12 cellular contexts compared by ENCODE assay signal in the genomic region with DNA sequence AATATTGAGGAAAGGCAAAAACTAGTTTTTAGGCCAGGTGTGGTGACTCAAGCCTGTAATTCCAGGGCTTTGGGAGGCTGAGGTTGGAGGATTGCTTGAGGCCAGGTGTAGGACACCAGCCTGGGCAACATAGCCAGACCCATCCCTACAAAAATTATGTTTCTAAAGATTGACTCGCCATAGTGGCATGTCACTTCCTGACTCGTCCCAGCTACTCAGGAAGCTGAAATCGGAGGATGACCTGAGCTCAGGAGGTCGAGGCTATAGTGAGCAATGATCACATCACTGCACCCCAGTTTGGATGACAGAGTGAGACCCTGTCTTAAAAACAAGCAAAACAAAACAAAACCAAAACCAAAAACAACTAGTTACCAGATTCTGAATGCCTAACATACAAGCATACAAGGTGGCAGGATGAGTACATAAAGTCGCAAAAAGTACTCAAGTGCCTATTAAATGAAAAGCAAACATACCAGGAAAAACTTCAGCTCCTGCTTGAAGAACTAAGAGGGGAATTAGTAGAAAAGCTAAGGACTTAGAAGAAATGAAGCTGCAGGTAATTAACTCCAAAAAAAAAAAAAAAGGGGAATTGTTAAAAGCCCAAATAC. TPM values are rescaled to one million over a fixed set of nuclear protein-coding genes. Genes with fewer than 3 reads are reported as not detected.
DNase-seq lines count a peak whose midpoint lies in the region; ATAC-seq, FAIRE-seq and TF ChIP-seq lines count a peak whose summit lies in the region.
"Had no signal": no experiment of that assay in that cellular context is flagged by ENCODE, and none has a peak within 500 bp of the region (broad histone marks: within the 10 kb centered on the region; RNA-seq: fewer than 3 reads in every experiment).

No MANE protein-coding gene starts in this region.

- peak overlapping the region; percentile 29; the same call in 1 of the 2 replicates for H3K4me2 ChIP-seq in PC-3 (ENCODE audit: low read length)
- H3K4me2 ChIP-seq in H1 (ENCODE audit: insufficient read depth in 1 of 2, low read depth in 2 of 2, low read length in 2 of 2), result no peak overlapping the region
- peak overlapping the region; percentile 2 for H3K4me2 ChIP-seq in osteoblast (ENCODE audit: insufficient read depth, low read length)

- H3K4me1 Mint-ChIP-seq in activated T-cell treated with anti-CD3 and anti-CD28 coated beads, Interleukin-2, amount 50 U/mL, for 4 hours (ENCODE audit: low read depth), result peaks cover 4% of the 10 kb centered on the region

- no peak overlapping the region for H2BK15ac ChIP-seq in H1 (ENCODE audit: low read length)

- H3K9me3 ChIP-seq in PC-3 (ENCODE audit: low read length) (no peaks in the 10 kb centered on the region), H1 (ENCODE audit: insufficient read depth in 2 of 2, low read depth in 1 of 2, low read length in 1 of 2) (no peaks in the 10 kb centered on the region), osteoblast (ENCODE audit: low read depth, low read length) (no peaks in the 10 kb centered on the region), WERI-Rb-1 (ENCODE audit: severe bottlenecking) (no peaks in the 10 kb centered on the region)
- H3K9me3 ChIP-seq: transverse colon had no signal

- no peak overlapping the region for H3K4me3 ChIP-seq in PC-3 (ENCODE audit: low read length)
- no peak overlapping the region for H3K4me3 ChIP-seq in H1 (ENCODE audit: extremely low read depth in 1 of 4, insufficient read depth in 2 of 4, low read depth in 3 of 4, low read length in 4 of 4)
- H3K4me3 ChIP-seq in osteoblast (ENCODE audit: insufficient read depth, low read length), result no peak overlapping the region
- H3K4me3 ChIP-seq in WERI-Rb-1 (ENCODE audit: low read depth, low read length), result no peak overlapping the region
- H3K4me3 ChIP-seq: transverse colon had no signal

- intact Hi-C loops in PC-3 (cut with micrococcal nuclease), result no loop called here

- 0 out of 2 replicates have a peak, but pooled peaks cover 3% of the 10 kb centered on the region for H3K79me2 ChIP-seq in PC-3 (ENCODE audit: low read length)
- H3K79me2 ChIP-seq in H1 (ENCODE audit: control insufficient read depth in 1 of 2, insufficient read depth in 2 of 2, low read length in 2 of 2), result peaks cover 3 to 64% of the 10 kb centered on the region in 2 experiments; a peak in 3 of 4 replicates
- H3K79me2 ChIP-seq in osteoblast (ENCODE audit: insufficient read depth, low read length), result peaks cover 33% of the 10 kb centered on the region

- FAIRE-seq in H1 (lab: Jason Lieb, UNC), result no peak

- CTCF ChIA-PET in PC-3 (lab: Charles Lee), result no interaction called here
- CTCF ChIA-PET in H1 (lab: Charles Lee; ENCODE audit: partially characterized antibody), result interaction anchor here (1.1 to 6.0 kb wide), 4 partner anchors 14 to 36 kb away, joined by 3 to 25 read pairs (median 4); a partner anchor contains a TSS

- H2AFZ ChIP-seq in PC-3 (ENCODE audit: low read length), result no peak overlapping the region
- no peak overlapping the region for H2AFZ ChIP-seq in H1 (ENCODE audit: low read length)
- no peak overlapping the region for H2AFZ ChIP-seq in osteoblast (ENCODE audit: low read length)

- TF ChIP-seq RAD21 in H1 (IDR thresholded peaks at IDR 0.05 in 1 of 2, conservative IDR thresholded peaks at IDR 0.05 in 1 of 2; ENCODE audit: low read depth in 2 of 2, low read length in 2 of 2), result no peak

- peak; percentile 43 to 52 for ATAC-seq in activated T-cell treated with anti-CD3 and anti-CD28 coated beads, Interleukin-2, amount 50 U/mL, for 4 hours
- ATAC-seq in PC-3, result peak; percentile 76
- ATAC-seq in HG03571 (IDR thresholded peaks at IDR 0.05; ENCODE audit: unreplicated experiment), result no peak

- no peaks in the 10 kb centered on the region for H3K27me3 ChIP-seq in PC-3 (ENCODE audit: low read length)
- no peaks in the 10 kb centered on the region for H3K27me3 ChIP-seq in H1 (replicated peaks in 1 of 4; ENCODE audit: control insufficient read depth in 3 of 4, extremely low read depth in 1 of 4, insufficient read depth in 3 of 4, low read length in 3 of 4)
- H3K27me3 ChIP-seq in osteoblast (ENCODE audit: insufficient read depth, low read length), result no peaks in the 10 kb centered on the region
- H3K27me3 ChIP-seq in WERI-Rb-1 (ENCODE audit: insufficient read depth, low read depth, severe bottlenecking), result no peaks in the 10 kb centered on the region
- H3K27me3 ChIP-seq: transverse colon had no signal

- no peaks in the 10 kb centered on the region for H3F3A ChIP-seq in PC-3 (ENCODE audit: low read length, unreplicated experiment)

- H4K8ac ChIP-seq in H1 (ENCODE audit: extremely low read depth, insufficient read depth, low read length), result peak overlapping the region; percentile 5; the same call in 1 of the 2 replicates

- H3K36me3 Mint-ChIP-seq in activated T-cell treated with anti-CD3 and anti-CD28 coated beads, Interleukin-2, amount 50 U/mL, for 4 hours (ENCODE audit: insufficient read depth), result peaks cover 26% of the 10 kb centered on the region

- H3K9me2 ChIP-seq in PC-3 (replicated peaks; ENCODE audit: low read length), result no peaks in the 10 kb centered on the region

- no peak overlapping the region for H3K4me3 Mint-ChIP-seq in activated T-cell treated with anti-CD3 and anti-CD28 coated beads, Interleukin-2, amount 50 U/mL, for 4 hours
- H3K4me3 Mint-ChIP-seq: activated naive CD4-positive, alpha-beta T cell treated with anti-CD3 and anti-CD28 coated beads, Interleukin-2, amount 50 U/mL, for 24 hours; dendritic cell treated with granulocyte-macrophage colony-stimulating factor and Interleukin-4, amounts not matched to agents 40 ng/mL and 50 ng/mL, for 4 days had no signal

- H3K4me1 ChIP-seq in PC-3 (ENCODE audit: insufficient read depth, low read length) (no peaks in the 10 kb centered on the region; the same call in none of the 2 replicates), H1 (replicated peaks in 1 of 4; ENCODE audit: control insufficient read depth in 3 of 4, insufficient read depth in 4 of 4, low read length in 3 of 4) (no peaks in the 10 kb centered on the region), osteoblast (ENCODE audit: insufficient read depth, low read length) (peaks cover 8% of the 10 kb centered on the region)
- H3K4me1 ChIP-seq: transverse colon had no signal

- no peak overlapping the region for H3K4ac ChIP-seq in H1 (replicated peaks; ENCODE audit: insufficient read length, low read depth, low read length)

- H3K27me3 Mint-ChIP-seq in activated T-cell treated with anti-CD3 and anti-CD28 coated beads, Interleukin-2, amount 50 U/mL, for 4 hours (ENCODE audit: low read depth), result no peaks in the 10 kb centered on the region
- H3K27me3 Mint-ChIP-seq: activated naive CD4-positive, alpha-beta T cell treated with anti-CD3 and anti-CD28 coated beads, Interleukin-2, amount 50 U/mL, for 24 hours; dendritic cell treated with granulocyte-macrophage colony-stimulating factor and Interleukin-4, amounts not matched to agents 40 ng/mL and 50 ng/mL, for 4 days had no signal

- H2BK12ac ChIP-seq in H1 (ENCODE audit: low read depth, low read length), result no peak overlapping the region

- POLR2A ChIA-PET in PC-3 (lab: Charles Lee; ENCODE audit: unreplicated experiment), result interaction anchor here (0.5 kb wide), 2 partner anchors 14 to 29 kb away, joined by 3 to 4 read pairs; no protein-coding TSS in a partner anchor
- POLR2A ChIA-PET in H1 (lab: Charles Lee; ENCODE audit: partially characterized antibody), result interaction anchor here (1.3 to 11.6 kb wide), 5 partner anchors 8 to 23 kb away, joined by 4 to 138 read pairs (median 5); a partner anchor contains a TSS

- no peak overlapping the region; the same call in 1 of the 2 replicates for H2BK5ac ChIP-seq in H1 (ENCODE audit: low read depth, low read length)

- H3K23ac ChIP-seq in H1 (ENCODE audit: insufficient read length), result no peak overlapping the region

- no peak overlapping the region for H3K18ac ChIP-seq in H1 (ENCODE audit: extremely low read depth, low read length)

- no peak overlapping the region for H3K14ac ChIP-seq in H1 (ENCODE audit: insufficient read length)

- no peaks in the 10 kb centered on the region for H4K20me1 ChIP-seq in PC-3 (ENCODE audit: low read length)
- peaks cover 0 to 11% of the 10 kb centered on the region in 2 experiments for H4K20me1 ChIP-seq in H1 (replicated peaks in 1 of 2; ENCODE audit: control insufficient read depth in 1 of 2, insufficient read depth in 2 of 2, low read length in 2 of 2)
- peaks cover 4% of the 10 kb centered on the region for H4K20me1 ChIP-seq in osteoblast (ENCODE audit: insufficient read depth, low read length)

- peaks cover 9% of the 10 kb centered on the region for H3K36me3 ChIP-seq in PC-3 (ENCODE audit: low read depth, low read length)
- peaks cover 13 to 66% (median 43%) of the 10 kb centered on the region in 4 experiments for H3K36me3 ChIP-seq in H1 (ENCODE audit: control insufficient read depth in 2 of 4, insufficient read depth in 4 of 4, low read length in 3 of 4)
- H3K36me3 ChIP-seq in osteoblast (ENCODE audit: insufficient read depth, low read length), result peaks cover 26% of the 10 kb centered on the region
- peaks cover 65% of the 10 kb centered on the region for H3K36me3 ChIP-seq in WERI-Rb-1

- H3K79me1 ChIP-seq in H1 (ENCODE audit: low read depth, low read length), result peaks cover 6% of the 10 kb centered on the region

- H3K27ac ChIP-seq in PC-3 (ENCODE audit: low read length), result no peak overlapping the region
- no peak overlapping the region for H3K27ac ChIP-seq in H1 (ENCODE audit: low read depth, low read length)
- H3K27ac ChIP-seq in osteoblast (ENCODE audit: low read depth, low read length), result peak overlapping the region; percentile 7
- H3K27ac ChIP-seq in WERI-Rb-1, result no peak overlapping the region
- H3K27ac ChIP-seq: transverse colon had no signal

- H3K23me2 ChIP-seq in H1 (ENCODE audit: low read depth, low read length), result no peaks in the 10 kb centered on the region

- H3K9ac ChIP-seq in PC-3 (ENCODE audit: low read length) (no peak overlapping the region), H1 (replicated peaks in 1 of 4; ENCODE audit: extremely low read depth in 1 of 4, low read depth in 3 of 4, low read length in 3 of 4) (no peak overlapping the region)

- no peak for DNase-seq in activated T-cell treated with anti-CD3 and anti-CD28 coated beads, Interleukin-2, amount 50 U/mL, for 4 hours
- DNase-seq in activated T-cell treated with anti-CD3 and anti-CD28 coated beads, Interleukin-2, amount 50 U/mL, for 48 hours, result no peak
- DNase-seq in PC-3 (peak; percentile 33), H1 (ENCODE audit: low read depth in 1 of 2, low spot score in 2 of 2) (no peak), osteoblast (ENCODE audit: insufficient read length, low spot score, missing footprints) (no peak), WERI-Rb-1 (no peak), DMS53 (lab: John Stamatoyannopoulos, UW) (no peak)
- DNase-seq: NCI-H2029, transverse colon had no signal

- H4K5ac ChIP-seq in H1 (ENCODE audit: insufficient read length, low read depth, low read length), result no peak overlapping the region

- H2BK20ac ChIP-seq in H1 (ENCODE audit: low read length), result no peak overlapping the region

- H4K91ac ChIP-seq in H1 (replicated peaks; ENCODE audit: insufficient read length, low read length), result no peak overlapping the region

- no peak for TF ChIP-seq EP300 in H1 (IDR thresholded peaks at IDR 0.05; ENCODE audit: borderline replicate concordance in 1 of 2, low read depth in 2 of 2, low read length in 2 of 2)

- no peak for TF ChIP-seq CTCF in PC-3 (conservative IDR thresholded peaks at IDR 0.05; ENCODE audit: low read depth, low read length)
- no peak for TF ChIP-seq CTCF in H1 (IDR thresholded peaks at IDR 0.05; ENCODE audit: control extremely low read depth in 1 of 3, insufficient read depth in 1 of 3, low read depth in 1 of 3, low read length in 3 of 3)
- no peak for TF ChIP-seq CTCF in osteoblast (IDR thresholded peaks at IDR 0.05; ENCODE audit: extremely low read depth, low read depth, low read length)
- TF ChIP-seq CTCF in WERI-Rb-1 (IDR thresholded peaks at IDR 0.05; ENCODE audit: low read depth, low read length), result no peak

- no peak for TF ChIP-seq POLR2A in H1 (IDR thresholded peaks at IDR 0.05; ENCODE audit: control extremely low read depth in 1 of 2, low read depth in 2 of 2, low read length in 2 of 2)

- 88% methylated on average over 5 of the region's 5 CpGs; no CpG with 5 or more reads in 1 of the 2 experiments for WGBS in H1 (ENCODE audit: extremely low coverage in 1 of 2, insufficient coverage in 1 of 2, insufficient read length in 1 of 2, insufficient replicate concordance in 2 of 2, low coverage in 1 of 2, low lambda C conversion rate in 2 of 2, missing lambda C conversion rate in 1 of 2), 2 experiments

- H3K9me3 Mint-ChIP-seq in activated T-cell treated with anti-CD3 and anti-CD28 coated beads, Interleukin-2, amount 50 U/mL, for 4 hours, result no peaks in the 10 kb centered on the region
- H3K9me3 Mint-ChIP-seq: activated naive CD4-positive, alpha-beta T cell treated with anti-CD3 and anti-CD28 coated beads, Interleukin-2, amount 50 U/mL, for 24 hours; dendritic cell treated with granulocyte-macrophage colony-stimulating factor and Interleukin-4, amounts not matched to agents 40 ng/mL and 50 ng/mL, for 4 days had no signal

- no peak overlapping the region for H3K56ac ChIP-seq in H1 (replicated peaks; ENCODE audit: insufficient read length, low read depth, low read length)

- H2AK5ac ChIP-seq in H1 (ENCODE audit: low read depth, low read length), result no peak overlapping the region

- H2BK120ac ChIP-seq in H1 (replicated peaks; ENCODE audit: low read depth, low read length), result no peak overlapping the region

- BruUV-seq in PC-3 (replicated peaks; lab: Mats Ljungman, UMichigan), result no TSS peak

RNA-seq across cellular contexts. Expression of a gene that starts 14.1 kb away (rescaled TPM):
- total RNA-seq in activated T-cell treated with anti-CD3 and anti-CD28 coated beads, Interleukin-2, amount 50 U/mL, for 4 hours, result 10 to 100 TPM; 15.8 to 17.1 (median 16.3) TPM
- 8.2 and 9.1 TPM in 2 replicates for total RNA-seq in PC-3 (2014; rRNA removed)
- 62.2 and 63.5 TPM in 2 replicates for total RNA-seq in H1 (2021; fragmentation: NEBNext Ultra II Directional; extraction: Animal tissue kit (Norgen Biotek cat#: 25700))
- 52.7 and 58.9 TPM in 2 replicates for polyA plus RNA-seq in H1 (2011; rRNA removed)
- 23.2 TPM for polyA plus RNA-seq in H1 (2011; cell fraction: cytosol; rRNA removed)
- 59.5 TPM for polyA plus RNA-seq in H1 (2011; cell fraction: nucleus; rRNA removed)
- 26.3 to 32.8 TPM (median 30.3 TPM) in 4 replicates for polyA plus RNA-seq in H1 (2012, experiment 1 of 2)
- polyA plus RNA-seq in H1 (2012, experiment 2 of 2), result 6.2 TPM
- polyA plus RNA-seq in H1 (2013, experiment 1 of 2), result 35.1 TPM
- polyA plus RNA-seq in H1 (2013, experiment 2 of 2), result 35.0 TPM
- polyA minus RNA-seq in H1 (2011; rRNA and poly(A)+ RNA removed), result 128 and 158 TPM in 2 replicates
- 46.4 TPM for polyA minus RNA-seq in H1 (2011; cell fraction: cytosol; rRNA and poly(A)+ RNA removed)
- 93.4 TPM for polyA minus RNA-seq in H1 (2011; cell fraction: nucleus; rRNA and poly(A)+ RNA removed)
- 15.9 and 17.7 TPM in 2 replicates for total RNA-seq in osteoblast

RNA-seq across cellular contexts. Expression of a gene that starts 34.0 kb away (rescaled TPM):
- total RNA-seq in activated T-cell treated with anti-CD3 and anti-CD28 coated beads, Interleukin-2, amount 50 U/mL, for 4 hours, result 10 to 100 TPM; 36.1 to 39.7 (median 38.3) TPM
- total RNA-seq in PC-3 (2014; rRNA removed) (31.4 and 39.7 TPM in 2 replicates), osteoblast (28.6 and 30.6 TPM in 2 replicates)
- total RNA-seq in H1 (2021; fragmentation: NEBNext Ultra II Directional; extraction: Animal tissue kit (Norgen Biotek cat#: 25700)), result 35.7 and 36.3 TPM in 2 replicates
- 16.9 and 22.3 TPM in 2 replicates for polyA plus RNA-seq in H1 (2011; rRNA removed)
- 16.1 TPM for polyA plus RNA-seq in H1 (2011; cell fraction: cytosol; rRNA removed)
- polyA plus RNA-seq in H1 (2011; cell fraction: nucleus; rRNA removed), result 34.5 TPM
- polyA plus RNA-seq in H1 (2012, experiment 1 of 2), result 20.6 to 25.7 TPM (median 22.8 TPM) in 4 replicates
- 24.5 TPM for polyA plus RNA-seq in H1 (2012, experiment 2 of 2)
- polyA plus RNA-seq in H1 (2013, experiment 1 of 2), result 14.9 TPM
- polyA plus RNA-seq in H1 (2013, experiment 2 of 2), result 13.3 TPM
- polyA minus RNA-seq in H1 (2011; rRNA and poly(A)+ RNA removed), result 15.0 and 17.4 TPM in 2 replicates
- 27.6 TPM for polyA minus RNA-seq in H1 (2011; cell fraction: cytosol; rRNA and poly(A)+ RNA removed)
- polyA minus RNA-seq in H1 (2011; cell fraction: nucleus; rRNA and poly(A)+ RNA removed), result 26.6 TPM

RNA-seq across cellular contexts. Expression of a gene that starts 35.2 kb away (rescaled TPM):
- under 1 TPM; 0.43 to 0.61 (median 0.43) TPM for total RNA-seq in activated T-cell treated with anti-CD3 and anti-CD28 coated beads, Interleukin-2, amount 50 U/mL, for 4 hours
- 1.6 and 2.0 TPM in 2 replicates for total RNA-seq in PC-3 (2014; rRNA removed)
- 4.0 and 6.1 TPM in 2 replicates for total RNA-seq in H1 (2021; fragmentation: NEBNext Ultra II Directional; extraction: Animal tissue kit (Norgen Biotek cat#: 25700))
- polyA plus RNA-seq in H1 (2011; rRNA removed), result 3.4 and 4.5 TPM in 2 replicates
- 6.6 TPM for polyA plus RNA-seq in H1 (2011; cell fraction: cytosol; rRNA removed)
- 3.8 TPM for polyA plus RNA-seq in H1 (2011; cell fraction: nucleus; rRNA removed)
- polyA plus RNA-seq in H1 (2012, experiment 1 of 2), result 4.4 to 6.9 TPM (median 5.2 TPM) in 4 replicates
- polyA plus RNA-seq in H1 (2012, experiment 2 of 2), result 2.0 TPM
- polyA plus RNA-seq in H1 (2013, experiment 1 of 2), result 4.5 TPM
- 4.1 TPM for polyA plus RNA-seq in H1 (2013, experiment 2 of 2)
- 4.4 and 4.9 TPM in 2 replicates for polyA minus RNA-seq in H1 (2011; rRNA and poly(A)+ RNA removed)
- 5.5 TPM for polyA minus RNA-seq in H1 (2011; cell fraction: cytosol; rRNA and poly(A)+ RNA removed)
- 2.8 TPM for polyA minus RNA-seq in H1 (2011; cell fraction: nucleus; rRNA and poly(A)+ RNA removed)
- total RNA-seq in osteoblast, result 4.3 and 4.7 TPM in 2 replicates

Comparison
In these comparisons a context has a peak if more than half of its experiments do, and no peak if none do; other contexts are left out.
1. H3K4me2 ChIP-seq: peak in PC-3 (single experiment) and osteoblast (single experiment); none in H1 (0 of 2).